ENCODE assay signal across 8 cellular contexts in genomic region chr1:224183591-224184312, GRCh38. TPM values are rescaled to one million over a fixed set of nuclear protein-coding genes. Genes with fewer than 3 reads are reported as not detected.
DNase-seq lines count a peak whose midpoint lies in the region; ATAC-seq and TF ChIP-seq lines count a peak whose summit lies in the region.

No MANE protein-coding gene starts in this region.

- H3K27ac ChIP-seq in DND-41 (ENCODE audit: low read length) (peak overlapping the region; percentile 80), HUES64 (ENCODE audit: low read depth, low read length) (peak overlapping the region; percentile 84), SJCRH30 (peak overlapping the region; percentile 77), ovary (peak overlapping the region; percentile 79 to 95), urinary bladder (ENCODE audit: low read depth) (peak overlapping the region; percentile 90)

- H3K4me3 ChIP-seq in DND-41 (ENCODE audit: low read depth in 1 of 2, low read length in 2 of 2) (peak overlapping the region; percentile 60 to 75), HUES64 (ENCODE audit: low read length) (peak overlapping the region; percentile 96), SJCRH30 (peak overlapping the region; percentile 77), ovary (peak overlapping the region; percentile 70), urinary bladder (ENCODE audit: low read depth, low read length) (peak overlapping the region; percentile 79)

- H3K27me3 ChIP-seq in DND-41 (ENCODE audit: insufficient read depth, low read length, poor library complexity): no peaks in the 10 kb centered on the region
- no peaks in the 10 kb centered on the region for H3K27me3 ChIP-seq in HUES64 (ENCODE audit: insufficient read depth, low read length)
- H3K27me3 ChIP-seq in SJCRH30: no peaks in the 10 kb centered on the region
- no peaks in the 10 kb centered on the region for H3K27me3 ChIP-seq in ovary

- H3K9ac ChIP-seq in DND-41 (ENCODE audit: low read depth, low read length) (peak overlapping the region; percentile 96), HUES64 (ENCODE audit: low read depth, low read length) (peak overlapping the region; percentile 91)

- intact Hi-C loops in Right ventricle myocardium inferior (cut with DNase I) (loop anchor here (5.0 kb wide), 1 partner anchor 149 kb away; the partner anchor contains the start of gene NVL), ovary (cut with DNase I) (loop anchor here in 1 of 4 donors (5.0 kb wide), 1 partner anchor 1934 kb away; no protein-coding TSS in a partner anchor)

- H3K9me3 ChIP-seq in DND-41 (ENCODE audit: insufficient read depth, low read length, severe bottlenecking) (no peaks in the 10 kb centered on the region), HUES64 (ENCODE audit: insufficient read depth, low read depth, low read length) (no peaks in the 10 kb centered on the region; the same call in 1 of the 2 replicates), SJCRH30 (replicated peaks) (0 out of 2 replicates have a peak, but pooled peaks cover 3% of the 10 kb centered on the region), ovary (no peaks in the 10 kb centered on the region)

- H2AFZ ChIP-seq in DND-41 (ENCODE audit: low read depth, low read length): peak overlapping the region; percentile 91

- H3K36me3 ChIP-seq in DND-41 (ENCODE audit: insufficient read depth, low read length) (peaks cover 5% of the 10 kb centered on the region; the same call in 1 of the 2 replicates), HUES64 (ENCODE audit: insufficient read depth, low read length) (peaks cover 8% of the 10 kb centered on the region; the same call in 1 of the 2 replicates), SJCRH30 (peaks cover 19% of the 10 kb centered on the region), ovary (no peaks in the 10 kb centered on the region), urinary bladder (ENCODE audit: insufficient read depth) (no peaks in the 10 kb centered on the region)

- ATAC-seq in DND-41 (ENCODE audit: insufficient read depth, low read depth): peak; percentile 54
- ATAC-seq in GM21528 (IDR thresholded peaks at IDR 0.05; ENCODE audit: low FRiP score, unreplicated experiment): peak; percentile 47
- peak; percentile 76 for ATAC-seq in Right ventricle myocardium inferior

- peaks cover 55% of the 10 kb centered on the region for H3K79me2 ChIP-seq in DND-41 (ENCODE audit: insufficient read depth, low read length)

- H3K4me2 ChIP-seq in DND-41 (ENCODE audit: insufficient read depth, low read length): peak overlapping the region; percentile 83

- peaks cover 29% of the 10 kb centered on the region for H3K4me1 ChIP-seq in DND-41 (ENCODE audit: insufficient read depth, low read length)
- H3K4me1 ChIP-seq in HUES64 (ENCODE audit: insufficient read depth, low read length): 0 out of 2 replicates have a peak, but pooled peaks cover 12% of the 10 kb centered on the region
- no peaks in the 10 kb centered on the region for H3K4me1 ChIP-seq in SJCRH30
- H3K4me1 ChIP-seq in ovary (ENCODE audit: insufficient read depth): peaks cover 4% of the 10 kb centered on the region
- H3K4me1 ChIP-seq in urinary bladder (ENCODE audit: insufficient read depth): peaks cover 3% of the 10 kb centered on the region

- under 1% methylated on average over 52 of the region's 53 CpGs for WGBS in HUES64
- 0 to 1% (median 0%) methylated on average over 40 to 53 of the region's 53 CpGs for WGBS in ovary, 3 donors
- WGBS in urinary bladder: under 1% methylated on average over 53 of the region's 53 CpGs

- peak; percentile 42 for TF ChIP-seq CTCF in DND-41 (IDR thresholded peaks at IDR 0.05; ENCODE audit: borderline replicate concordance, extremely low read depth, low read length, poor library complexity, severe bottlenecking)
- TF ChIP-seq CTCF in ovary (IDR thresholded peaks at IDR 0.05): no peak

- TF ChIP-seq POLR2A in ovary (IDR thresholded peaks at IDR 0.05): no peak

- H4K20me1 ChIP-seq in DND-41 (ENCODE audit: insufficient read depth, low read length): peaks cover 7% of the 10 kb centered on the region

- TF ChIP-seq EP300 in ovary (IDR thresholded peaks at IDR 0.05): no peak

- DNase-seq in DND-41 (peak; percentile 58), SJCRH30 (peak; percentile 77 to 78), Right ventricle myocardium inferior (ENCODE audit: missing footprints) (peak; percentile 81), ovary (peak; percentile 48 to 72 (median 62))
- peak; percentile 62 for DNase-seq in activated naive CD4-positive, alpha-beta T cell treated with anti-CD3 and anti-CD28 coated beads, Interleukin-2, amount 50 U/mL, for 16 hours

RNA-seq across cellular contexts. Expression of gene DEGS1, which starts 0.7 kb away (rescaled TPM):
- polyA plus RNA-seq in HUES64 (2013, experiment 1 of 2): 43.6 TPM
- 44.3 TPM for polyA plus RNA-seq in HUES64 (2013, experiment 2 of 2)
- total RNA-seq in SJCRH30 (2014; rRNA removed; shearing (Covaris generic)): 86.4 and 92.2 TPM in 2 replicates
- total RNA-seq in Right ventricle myocardium inferior: 63.8 TPM
- total RNA-seq in ovary: 10 to 100 TPM; 37.9 to 61.3 (median 47.3) TPM
- 100 to 1,000 TPM in 1 of 2 donors, 10 to 100 TPM in 1; 35.7 to 113 TPM for polyA plus RNA-seq in ovary
- 95.5 TPM for total RNA-seq in urinary bladder
- 91.9 TPM for polyA plus RNA-seq in urinary bladder

Comparison
In these comparisons a context has a peak if more than half of its experiments do, and no peak if none do; other contexts are left out.
1. Peak in every context shown above with its lines: DNase-seq, ATAC-seq, H3K4me3 ChIP-seq and H3K27ac ChIP-seq.